ENCODE assay signal across 8 cellular contexts in genomic region chr22:39319284-39320170, GRCh38. TPM values are rescaled to one million over a fixed set of nuclear protein-coding genes. Genes with fewer than 3 reads are reported as not detected.
DNase-seq lines count a peak whose midpoint lies in the region; ATAC-seq and TF ChIP-seq lines count a peak whose summit lies in the region.

TSS of gene RPL3 (minus strand) at chr22:39319623. CDS start at chr22:39319597, 26 bp downstream.

- 0% methylated on average over 72 to 73 of the region's 73 CpGs for WGBS in esophagus, 2 donors

- H3K4me3 Mint-ChIP-seq in activated T-cell treated with anti-CD3 and anti-CD28 coated beads, Interleukin-2, amount 50 U/mL, for 4 hours = peak within 1 kb of the TSS; percentile 100

- in situ Hi-C loops in KBM-7 (cut with MboI; ENCODE audit: low pct_unique_long_range_greater_than_20kb, low sequenced_read_pairs) = no loop called here
- in situ Hi-C loops in Panc1 (cut with HindIII; ENCODE audit: low pct_unique_long_range_greater_than_20kb, low sequenced_read_pairs) = no loop called here

- H3K9me3 Mint-ChIP-seq in activated T-cell treated with anti-CD3 and anti-CD28 coated beads, Interleukin-2, amount 50 U/mL, for 4 hours = no peaks in the 10 kb centered on the region

- BruUV-seq in Panc1 (replicated peaks; lab: Mats Ljungman, UMichigan) = TSS peak; percentile 100

- H3K36me3 Mint-ChIP-seq in activated T-cell treated with anti-CD3 and anti-CD28 coated beads, Interleukin-2, amount 50 U/mL, for 4 hours (ENCODE audit: insufficient read depth) = peaks cover 49% of the 10 kb centered on the region

- ATAC-seq in GM21619 (IDR thresholded peaks at IDR 0.05; ENCODE audit: unreplicated experiment) = peak; percentile 68
- peak; percentile 89 for ATAC-seq in Panc1
- peak; percentile 73 to 82 for ATAC-seq in activated T-cell treated with anti-CD3 and anti-CD28 coated beads, Interleukin-2, amount 50 U/mL, for 4 hours

- H3K36me3 ChIP-seq in Panc1 (ENCODE audit: control insufficient read depth, insufficient read depth, low read length) (peaks cover 20% of the 10 kb centered on the region), esophagus (ENCODE audit: control insufficient read depth in 2 of 2, insufficient read depth in 2 of 2, low read length in 1 of 2) (peaks cover 22 to 29% of the 10 kb centered on the region in 2 donors), muscle layer of colon (ENCODE audit: insufficient read depth, low read length) (peaks cover 41% of the 10 kb centered on the region)

- POLR2A ChIA-PET in Panc1 (lab: Charles Lee) = interaction anchor here (0.7 to 1.7 kb wide), 4 partner anchors 13 to 204 kb away, joined by 3 to 6 read pairs (median 3); no protein-coding TSS in a partner anchor

- H3K27me3 Mint-ChIP-seq in activated T-cell treated with anti-CD3 and anti-CD28 coated beads, Interleukin-2, amount 50 U/mL, for 4 hours (ENCODE audit: low read depth) = peaks cover 3% of the 10 kb centered on the region

- DNase-seq in DMS153 (lab: John Stamatoyannopoulos, UW) = peak; percentile 95
- DNase-seq in KBM-7 = peak; percentile 99
- peak; percentile 89 for DNase-seq in Panc1 (ENCODE audit: low read depth, low spot score)
- peak; percentile 98 for DNase-seq in activated T-cell treated with anti-CD3 and anti-CD28 coated beads, Interleukin-2, amount 50 U/mL, for 4 hours
- peak; percentile 96 for DNase-seq in stimulated activated CD8-positive, alpha-beta memory T cell treated with anti-CD3 and anti-CD28 coated beads, Interleukin-7, amount 100 ng/mL, for 24 hours (ENCODE audit: low read depth)

- peaks cover 36% of the 10 kb centered on the region for H3K4me1 Mint-ChIP-seq in activated T-cell treated with anti-CD3 and anti-CD28 coated beads, Interleukin-2, amount 50 U/mL, for 4 hours (ENCODE audit: low read depth)

- H3K4me1 ChIP-seq in Panc1 (ENCODE audit: control insufficient read depth, insufficient read depth, low read length) (peaks cover 13% of the 10 kb centered on the region), esophagus (ENCODE audit: control insufficient read depth in 2 of 2, insufficient read depth in 2 of 2, low read length in 1 of 2) (peaks cover 0 to 12% of the 10 kb centered on the region in 2 donors), muscle layer of colon (ENCODE audit: insufficient read depth, low read length) (peaks cover 29% of the 10 kb centered on the region)

- no peaks in the 10 kb centered on the region for H3K27me3 ChIP-seq in Panc1 (ENCODE audit: control insufficient read depth, insufficient read depth, low read length)
- no peaks in the 10 kb centered on the region for H3K27me3 ChIP-seq in esophagus (ENCODE audit: control insufficient read depth in 1 of 2, insufficient read depth in 2 of 2, low read length in 2 of 2)
- no peaks in the 10 kb centered on the region for H3K27me3 ChIP-seq in muscle layer of colon (ENCODE audit: control insufficient read depth in 1 of 2, insufficient read depth in 2 of 2, low read length in 2 of 2)

- no peaks in the 10 kb centered on the region for H3K9me3 ChIP-seq in Panc1 (ENCODE audit: control insufficient read depth, insufficient read depth, low read depth, low read length)
- H3K9me3 ChIP-seq in esophagus (ENCODE audit: control insufficient read depth in 2 of 2, insufficient read depth in 1 of 2, low read depth in 1 of 2, low read length in 1 of 2) = no peaks in the 10 kb centered on the region
- no peaks in the 10 kb centered on the region for H3K9me3 ChIP-seq in muscle layer of colon (ENCODE audit: low read length)

- intact Hi-C loops in Panc1 (cut with micrococcal nuclease; ENCODE audit: unreplicated experiment) = no loop called here

- CTCF ChIA-PET in Panc1 (lab: Charles Lee) = interaction anchor here (0.5 to 0.7 kb wide), 3 partner anchors 8 to 34 kb away, joined by 3 to 7 read pairs (median 4); no protein-coding TSS in a partner anchor

- H3K27ac ChIP-seq in Panc1 (ENCODE audit: low read length) = peak within 1 kb of the TSS; percentile 98
- peak within 1 kb of the TSS; percentile 95 to 100 for H3K27ac ChIP-seq in esophagus (ENCODE audit: low read depth in 2 of 2, low read length in 1 of 2)
- peak within 1 kb of the TSS; percentile 100 for H3K27ac ChIP-seq in muscle layer of colon (ENCODE audit: low read depth, low read length)

- peak within 1 kb of the TSS; percentile 91 to 96 for H3K4me3 ChIP-seq in Panc1 (ENCODE audit: low read depth in 2 of 2, low read length in 2 of 2)
- H3K4me3 ChIP-seq in esophagus (ENCODE audit: low read depth in 1 of 2, low read length in 2 of 2) = peak within 1 kb of the TSS; percentile 71 to 96
- peak within 1 kb of the TSS; percentile 54 to 88 for H3K4me3 ChIP-seq in muscle layer of colon (ENCODE audit: low read depth in 1 of 2, low read length in 2 of 2)

- peak within 1 kb of the TSS; percentile 99 for H3K9ac ChIP-seq in muscle layer of colon (ENCODE audit: low read length)

- no peak for TF ChIP-seq CTCF in Panc1 (IDR thresholded peaks at IDR 0.05)

RNA-seq across cellular contexts. Expression of gene RPL3, which starts in this region (rescaled TPM):
- total RNA-seq in Panc1 (2021; ENCODE audit: unreplicated experiment) = 885 TPM
- 1,559 TPM for polyA plus RNA-seq in Panc1 (2012; ENCODE audit: insufficient read length)
- total RNA-seq in activated T-cell treated with anti-CD3 and anti-CD28 coated beads, Interleukin-2, amount 50 U/mL, for 4 hours = 1,000 to 10,000 TPM; 2,811 to 2,835 (median 2,816) TPM
- polyA plus RNA-seq in esophagus = 1,000 to 10,000 TPM; 1,521 to 2,885 TPM

Comparison
In these comparisons a context has a peak if more than half of its experiments do, and no peak if none do; other contexts are left out.
1. Peak in every context shown above with its lines: DNase-seq, ATAC-seq, H3K4me3 ChIP-seq and H3K27ac ChIP-seq.